In genomic region chr1:43436371-43436770, GRCh38 we compare ENCODE assay signal across 21 cellular contexts. TPM values are rescaled to one million over a fixed set of nuclear protein-coding genes. Genes with fewer than 3 reads are reported as not detected.
DNase-seq lines count a peak whose midpoint lies in the region; ATAC-seq and TF ChIP-seq lines count a peak whose summit lies in the region.
"Had no signal": no experiment of that assay in that cellular context is flagged by ENCODE, and none has a peak within 500 bp of the region (broad histone marks: within the 10 kb centered on the region; RNA-seq: fewer than 3 reads in every experiment).

No MANE protein-coding gene starts in this region.

- H3K27ac ChIP-seq in left ventricle myocardium inferior (replicated peaks), result peak overlapping the region; percentile 55
- H3K27ac ChIP-seq in heart right ventricle, result peak overlapping the region in 1 of 10 donors; percentile 68
- H3K27ac ChIP-seq: KMS-11 had no signal

- no peaks in the 10 kb centered on the region for H3K27me3 ChIP-seq in left ventricle myocardium inferior (ENCODE audit: low read depth)
- no peaks in the 10 kb centered on the region for H3K27me3 ChIP-seq in heart right ventricle
- H3K27me3 ChIP-seq: cardiac muscle cell, heart left ventricle had no signal

- H3K4me3 ChIP-seq in left ventricle myocardium inferior (no peak overlapping the region), heart right ventricle (no peak overlapping the region)
- H3K4me3 ChIP-seq: cardiac muscle cell, heart left ventricle had no signal

- intact Hi-C loops in left ventricle myocardium inferior (cut with micrococcal nuclease) (no loop called here), heart right ventricle (cut with DNase I) (no loop called here), sciatic nerve (cut with DNase I) (no loop called here), posterior vena cava (cut with DNase I) (no loop called here)

- TF ChIP-seq CTCF in left ventricle myocardium inferior (IDR thresholded peaks at IDR 0.05; ENCODE audit: borderline replicate concordance), result no peak
- TF ChIP-seq CTCF in heart right ventricle (IDR thresholded peaks at IDR 0.05), result no peak

- ATAC-seq in heart right ventricle (no peak), sciatic nerve (peak; percentile 9), GM21528 (IDR thresholded peaks at IDR 0.05; ENCODE audit: low FRiP score, unreplicated experiment) (no peak), HG02588 (IDR thresholded peaks at IDR 0.05; ENCODE audit: unreplicated experiment) (no peak)
- ATAC-seq: naive thymus-derived CD8-positive, alpha-beta T cell; stimulated activated naive CD8-positive, alpha-beta T cell treated with anti-CD3 and anti-CD28 coated beads, Interleukin-15, Interleukin-2, amounts not matched to agents 100 U/mL and 50 U/mL, for 24 hours had no signal

- H3K9me3 ChIP-seq in left ventricle myocardium inferior (replicated peaks), result no peaks in the 10 kb centered on the region
- no peaks in the 10 kb centered on the region for H3K9me3 ChIP-seq in heart right ventricle
- H3K9me3 ChIP-seq: heart left ventricle had no signal

- peaks cover 76% of the 10 kb centered on the region for H3K36me3 ChIP-seq in left ventricle myocardium inferior
- H3K36me3 ChIP-seq in heart right ventricle, result peaks cover 0 to 100% (median 57%) of the 10 kb centered on the region in 9 donors

- WGBS in heart right ventricle, 2 donors, result 82 to 88% methylated on average over 3 of the region's 3 CpGs

- peaks cover 14% of the 10 kb centered on the region for H3K4me1 ChIP-seq in left ventricle myocardium inferior
- peaks cover 0 to 16% (median 5%) of the 10 kb centered on the region in 9 donors for H3K4me1 ChIP-seq in heart right ventricle

- DNase-seq in left ventricle myocardium inferior (no peak), heart right ventricle (no peak), hepatic stellate cell (ENCODE audit: low spot score) (peak; percentile 38), sciatic nerve (ENCODE audit: low spot score) (peak; percentile 4), posterior vena cava (ENCODE audit: low spot score) (no peak), hippocampal formation (lab: John Stamatoyannopoulos, UW) (no peak)
- DNase-seq: activated CD4-positive, alpha-beta T cell treated with anti-CD3 and anti-CD28 coated beads for 1 hour; EL; MV-4-11; NCI-H187; NCI-H226; Right ventricle myocardium superior; stimulated activated CD4-positive, alpha-beta T cell treated with anti-CD3 and anti-CD28 coated beads, Interleukin-2, amount 100 ng/mL, for 24 hours; stimulated activated naive CD8-positive, alpha-beta T cell treated with anti-CD3 and anti-CD28 coated beads, Interleukin-15, Interleukin-2, amounts not matched to agents 100 U/mL and 50 U/mL, for 24 hours had no signal

RNA-seq across cellular contexts. Expression of gene HYI, which starts 17.4 kb away (rescaled TPM):
- total RNA-seq in left ventricle myocardium inferior (22.8 TPM), heart right ventricle (10 to 100 TPM; 15.9 to 24.4 (median 19.9) TPM), sciatic nerve (63.6 TPM), posterior vena cava (10 to 100 TPM; 27.6 to 28.8 TPM)
- 10 to 100 TPM; 13.1 to 67.4 TPM for polyA plus RNA-seq in heart right ventricle
- total RNA-seq: OCI-LY7 had no signal

RNA-seq across cellular contexts. Expression of gene SZT2, which starts 46.7 kb away (rescaled TPM):
- 24.8 TPM for total RNA-seq in left ventricle myocardium inferior
- 10 to 100 TPM; 20.5 to 38.3 (median 26.0) TPM for total RNA-seq in heart right ventricle
- 10 to 100 TPM in 1 of 2 donors, 1 to 10 TPM in 1; 8.6 to 44.0 TPM for polyA plus RNA-seq in heart right ventricle
- 86.6 TPM for total RNA-seq in sciatic nerve
- 10 to 100 TPM; 43.3 to 45.8 TPM for total RNA-seq in posterior vena cava

RNA-seq across cellular contexts. Expression of gene MED8, which starts 46.8 kb away (rescaled TPM):
- 15.7 TPM for total RNA-seq in left ventricle myocardium inferior
- 10 to 100 TPM; 10.5 to 22.5 (median 13.9) TPM for total RNA-seq in heart right ventricle
- polyA plus RNA-seq in heart right ventricle, result 10 to 100 TPM; 11.8 to 32.4 TPM
- total RNA-seq in sciatic nerve, result 30.8 TPM
- total RNA-seq in posterior vena cava, result 10 to 100 TPM; 27.0 to 30.5 TPM

Comparison
In these comparisons a context has a peak if more than half of its experiments do, and no peak if none do; other contexts are left out.
1. DNase-seq: peak in hepatic stellate cell (single experiment) and sciatic nerve (single experiment); none in left ventricle myocardium inferior (single experiment), heart right ventricle (0 of 2), posterior vena cava (single experiment) and hippocampal formation (0 of 2).